Comparison of ENCODE assay signal across 19 cellular contexts in genomic region chr14:90568405-90568804, GRCh38.
A peak's percentile ranks its signal among the peaks of the same experiment; 100 is the strongest.
DNase-seq lines count a peak whose midpoint lies in the region; ATAC-seq and TF ChIP-seq lines count a peak whose summit lies in the region.
"Had no signal": no experiment of that assay in that cellular context is flagged by ENCODE, and none has a peak within 500 bp of the region (broad histone marks: within the 10 kb centered on the region; RNA-seq: fewer than 3 reads in every experiment).

No MANE protein-coding gene starts in this region.

- H3K4me3 ChIP-seq in esophagus squamous epithelium: no peak overlapping the region
- H3K4me3 ChIP-seq in upper lobe of right lung: no peak overlapping the region
- H3K4me3 ChIP-seq: colonic mucosa, left lung, thyroid gland had no signal

- no peak for TF ChIP-seq POLR2A in esophagus squamous epithelium (IDR thresholded peaks at IDR 0.05)

- H3K27ac ChIP-seq in esophagus squamous epithelium: peak overlapping the region in 3 of 4 donors; percentile 27 to 61 (median 55)
- H3K27ac ChIP-seq in upper lobe of right lung: peak overlapping the region; percentile 30
- H3K27ac ChIP-seq: colonic mucosa, left lung, thyroid gland had no signal

- intact Hi-C loops in Right ventricle myocardium superior (cut with DNase I): no loop called here
- intact Hi-C loops in Right ventricle myocardium inferior (cut with DNase I): no loop called here
- intact Hi-C loops in esophagus squamous epithelium (cut with DNase I): no loop called here
- intact Hi-C loops in posterior cingulate gyrus (cut with DNase I): no loop called here
- intact Hi-C loops in upper lobe of right lung (cut with DNase I): no loop called here

- H3K36me3 ChIP-seq in esophagus squamous epithelium (no peaks in the 10 kb centered on the region), upper lobe of right lung (no peaks in the 10 kb centered on the region)
- H3K36me3 ChIP-seq: colonic mucosa, thyroid gland had no signal

- H3K9me3 ChIP-seq in esophagus squamous epithelium (no peaks in the 10 kb centered on the region), upper lobe of right lung (no peaks in the 10 kb centered on the region)
- H3K9me3 ChIP-seq: colonic mucosa, left lung, thyroid gland had no signal

- H3K27me3 ChIP-seq in esophagus squamous epithelium (no peaks in the 10 kb centered on the region), upper lobe of right lung (no peaks in the 10 kb centered on the region)
- H3K27me3 ChIP-seq: colonic mucosa, left lung, thyroid gland had no signal

- 62 to 64% methylated on average over 2 to 3 of the region's 3 CpGs for WGBS in esophagus squamous epithelium, 2 donors

- peak; percentile 49 for ATAC-seq in Right ventricle myocardium superior (ENCODE audit: poor library complexity)
- ATAC-seq in Right ventricle myocardium inferior: no peak
- no peak for ATAC-seq in upper lobe of right lung
- ATAC-seq in HG02973 (IDR thresholded peaks at IDR 0.05; ENCODE audit: unreplicated experiment): no peak
- ATAC-seq: left lung had no signal

- H3K4me1 ChIP-seq in esophagus squamous epithelium: peaks cover 0 to 17% (median 6%) of the 10 kb centered on the region in 3 donors
- H3K4me1 ChIP-seq in upper lobe of right lung: no peaks in the 10 kb centered on the region
- H3K4me1 ChIP-seq: colonic mucosa, left lung, thyroid gland had no signal

- DNase-seq in Right ventricle myocardium superior (peak; percentile 32), Right ventricle myocardium inferior (ENCODE audit: missing footprints) (no peak), esophagus squamous epithelium (lab: John Stamatoyannopoulos, UW) (no peak), posterior cingulate gyrus (peak in 7 of 10 donors; percentile 40 to 88 (median 58)), upper lobe of right lung (no peak), NCI-H2227 treated with DMSO at 0.1 percent for 48 hours (lab: John Stamatoyannopoulos, UW) (no peak), GM20000 (ENCODE audit: low spot score) (no peak)
- DNase-seq: activated CD4-positive, alpha-beta T cell treated with anti-CD3 and anti-CD28 coated beads, Interleukin-2, amount 10 ng/mL, durations not matched to agents 24 days and 14 days; activated CD8-positive, alpha-beta memory T cell treated with anti-CD3 and anti-CD28 coated beads, Interleukin-2, amount 50 U/mL, for 48 hours; amniotic stem cell; colonic mucosa; GOT3; NCI-H1105 treated with DMSO at 0.1 percent for 48 hours; NCI-H2107; RPMI8226; stimulated activated CD4-positive, alpha-beta T cell treated with anti-CD3 and anti-CD28 coated beads, Interleukin-4, amount 100 ng/mL, for 4 hours had no signal

- TF ChIP-seq CTCF in esophagus squamous epithelium (IDR thresholded peaks at IDR 0.05) (no peak), upper lobe of right lung (IDR thresholded peaks at IDR 0.05) (no peak), GM20000 (IDR thresholded peaks at IDR 0.05; ENCODE audit: extremely low read depth, missing control alignments) (no peak)

Comparison
In these comparisons a context has a peak if more than half of its experiments do, and no peak if none do; other contexts are left out.
1. DNase-seq: peak in Right ventricle myocardium superior (single experiment) and posterior cingulate gyrus (7 of 10); none in Right ventricle myocardium inferior (single experiment), esophagus squamous epithelium (single experiment), upper lobe of right lung (single experiment), NCI-H2227 treated with DMSO at 0.1 percent for 48 hours (single experiment) and GM20000 (single experiment).